Comparison of ENCODE assay signal across 35 cellular contexts in genomic region chr10:127833804-127834203, GRCh38. TPM values are rescaled to one million over a fixed set of nuclear protein-coding genes. Genes with fewer than 3 reads are reported as not detected.
"Had no signal": no experiment of that assay in that cellular context is flagged by ENCODE, and none has a peak within 500 bp of the region (broad histone marks: within the 10 kb centered on the region; RNA-seq: fewer than 3 reads in every experiment).

No MANE protein-coding gene starts in this region.

- H3K27ac Mint-ChIP-seq: activated naive CD8-positive, alpha-beta T cell; effector memory CD8-positive, alpha-beta T cell; immature natural killer cell had no signal

- H3K27ac ChIP-seq: body of pancreas, cardiac muscle cell, coronary artery, dorsolateral prefrontal cortex, gastroesophageal sphincter, suprapubic skin, tibial nerve, VCaP had no signal

- H3K9me3 Mint-ChIP-seq: activated T-cell treated with anti-CD3 and anti-CD28 coated beads, Interleukin-2, amount 50 U/mL, for 4 hours; effector memory CD8-positive, alpha-beta T cell had no signal

- DNase-seq: activated CD4-positive, alpha-beta T cell treated with anti-CD3 and anti-CD28 coated beads for 48 hours; activated CD4-positive, alpha-beta T cell treated with anti-CD3 and anti-CD28 coated beads, Interleukin-2, amount 50 U/mL, for 48 hours; activated naive CD4-positive, alpha-beta T cell; activated T-cell treated with anti-CD3 and anti-CD28 coated beads, Interleukin-2, amount 50 U/mL, for 4 hours; anterior cingulate cortex; body of pancreas; cerebellar nuclear complex; dorsolateral prefrontal cortex; effector memory CD8-positive, alpha-beta T cell; hypothalamus; immature natural killer cell; naive B cell; nucleus accumbens; stimulated activated naive CD4-positive, alpha-beta T cell had no signal

- H3K27me3 ChIP-seq: body of pancreas, cardiac muscle cell, right atrium auricular region, tibial nerve had no signal

- H3K4me3 Mint-ChIP-seq: activated naive CD8-positive, alpha-beta T cell; activated T-cell treated with anti-CD3 and anti-CD28 coated beads, Interleukin-2, amount 50 U/mL, for 4 hours; effector memory CD8-positive, alpha-beta T cell; immature natural killer cell; naive B cell had no signal

- H3K9me3 ChIP-seq: body of pancreas, gastroesophageal sphincter, suprapubic skin had no signal

- H3K36me3 ChIP-seq: cardiac muscle cell, gastroesophageal sphincter, right atrium auricular region, suprapubic skin, tibial nerve had no signal

- H3K36me3 Mint-ChIP-seq: activated naive CD8-positive, alpha-beta T cell; immature natural killer cell; naive B cell had no signal

- H3K4me1 Mint-ChIP-seq: immature natural killer cell, naive B cell had no signal

- ATAC-seq: activated CD4-positive, CD25-positive, alpha-beta regulatory T cell treated with anti-CD3 and anti-CD28 coated beads, Interleukin-2, amount 50 U/mL, for 24 hours; activated T-cell treated with anti-CD3 and anti-CD28 coated beads, Interleukin-2, amount 50 U/mL, for 4 hours; effector memory CD8-positive, alpha-beta T cell; left lobe of liver had no signal

- H3K4me1 ChIP-seq: body of pancreas, gastroesophageal sphincter, right atrium auricular region, suprapubic skin, tibial nerve had no signal

- H3K4me3 ChIP-seq: body of pancreas, cardiac muscle cell, coronary artery, dorsolateral prefrontal cortex, gastroesophageal sphincter, lung, right atrium auricular region, suprapubic skin, tibial nerve had no signal

RNA-seq across cellular contexts. Expression of gene CLRN3, which starts 58.9 kb away (rescaled TPM):
- total RNA-seq: activated CD8-positive, alpha-beta memory T cell treated with anti-CD3 and anti-CD28 coated beads for 36 hours; activated T-cell treated with anti-CD3 and anti-CD28 coated beads, Interleukin-2, amount 50 U/mL, for 4 hours; cardiac muscle cell; endothelial cell of umbilical vein; fibroblast of lung; fibroblast of villous mesenchyme; gastroesophageal sphincter; kidney epithelial cell; lung; pulmonary artery endothelial cell; right atrium auricular region; suprapubic skin; T-helper 1 cell treated with Interleukin-12 subunit alpha and Interleukin-12 subunit beta and Interleukin-4 antibody, amounts not matched to agents 30 ng/mL and 1 ng/mL, for 36 hours; tibial nerve had no signal
- polyA plus RNA-seq: cardiac muscle cell, esophagus, fibroblast of lung, immature natural killer cell, neural cell, urinary bladder had no signal
